16 cellular contexts compared by ENCODE assay signal in the genomic region with DNA sequence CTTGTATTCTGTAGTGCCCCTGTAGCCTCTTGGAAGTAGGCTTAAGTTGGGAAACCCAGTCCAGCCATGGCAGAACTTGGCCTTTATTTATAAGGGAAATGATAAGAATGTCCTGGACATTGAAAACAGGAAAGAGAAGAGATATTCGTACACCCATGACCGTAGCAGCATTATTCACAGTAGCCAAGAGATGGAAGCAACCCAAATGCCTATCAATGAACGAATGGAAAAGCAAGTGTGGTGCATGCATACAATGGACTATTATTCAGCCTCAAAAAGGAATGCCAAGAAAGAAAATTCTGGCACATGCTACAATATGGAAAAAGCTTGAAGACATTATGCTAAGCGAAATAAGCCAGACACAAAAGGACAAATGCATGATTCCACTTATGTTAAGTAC.
A peak's percentile ranks its signal among the peaks of the same experiment; 100 is the strongest.
DNase-seq lines count a peak whose midpoint lies in the region; ATAC-seq and TF ChIP-seq lines count a peak whose summit lies in the region.
"Had no signal": no experiment of that assay in that cellular context is flagged by ENCODE, and none has a peak within 500 bp of the region (broad histone marks: within the 10 kb centered on the region; RNA-seq: fewer than 3 reads in every experiment).

No MANE protein-coding gene starts in this region.

- no peak overlapping the region for H3K9ac ChIP-seq in stomach smooth muscle (ENCODE audit: low read length in 2 of 2)
- H3K9ac ChIP-seq in MM.1S (ENCODE audit: low read length): no peak overlapping the region

- DNase-seq in astrocyte of the hippocampus (ENCODE audit: low read depth, low spot score) (peak; percentile 35), fibroblast of mammary gland (ENCODE audit: low read depth) (peak; percentile 39), right cardiac atrium (no peak), MM.1S (no peak), SKM-1 treated with dmso at 0.1 percent for 144 hours (lab: John Stamatoyannopoulos, UW; ENCODE audit: unreplicated experiment) (no peak)
- no peak for DNase-seq in activated naive CD4-positive, alpha-beta T cell treated with Interleukin-2 at 50 U/mL for 16 hours
- DNase-seq: CD8-positive, alpha-beta memory T cell; GF-D8; NCI-H1105; NCI-H187 treated with DMSO at 0.1 percent for 48 hours; NCI-H446 treated with DMSO at 0.1 percent for 48 hours; NCI-H774; PC-9 had no signal

- H3K4me1 ChIP-seq in right cardiac atrium (ENCODE audit: control insufficient read depth, insufficient read depth, low read length): peaks cover 9% of the 10 kb centered on the region
- peaks cover 50% of the 10 kb centered on the region for H3K4me1 ChIP-seq in stomach smooth muscle (ENCODE audit: control insufficient read depth, insufficient read depth, low read length)
- no peaks in the 10 kb centered on the region for H3K4me1 ChIP-seq in MM.1S (ENCODE audit: low read length)

- H3F3A ChIP-seq in MM.1S (ENCODE audit: insufficient read depth, low read length): no peaks in the 10 kb centered on the region

- no peaks in the 10 kb centered on the region for H4K20me1 ChIP-seq in MM.1S (ENCODE audit: insufficient read depth, low read length)

- H3K9me3 ChIP-seq in right cardiac atrium (ENCODE audit: control insufficient read depth, low read length) (no peaks in the 10 kb centered on the region), stomach smooth muscle (ENCODE audit: control insufficient read depth in 2 of 2, low read length in 2 of 2) (no peaks in the 10 kb centered on the region), MM.1S (replicated peaks; ENCODE audit: insufficient read depth, low read length) (no peaks in the 10 kb centered on the region)

- no peak overlapping the region for H3K4me3 ChIP-seq in fibroblast of mammary gland (ENCODE audit: control insufficient read depth, low read depth, low read length)
- H3K4me3 ChIP-seq in right cardiac atrium (ENCODE audit: low read length): no peak overlapping the region
- H3K4me3 ChIP-seq in stomach smooth muscle (ENCODE audit: low read length in 2 of 2): no peak overlapping the region
- no peak overlapping the region for H3K4me3 ChIP-seq in MM.1S (ENCODE audit: low read length)
- H3K4me3 ChIP-seq: K562, PC-9 had no signal

- no peaks in the 10 kb centered on the region for H3K9me2 ChIP-seq in MM.1S (replicated peaks; ENCODE audit: insufficient read depth, low read length)

- no peaks in the 10 kb centered on the region for H3K79me2 ChIP-seq in MM.1S (ENCODE audit: low read length)

- H3K36me3 ChIP-seq in stomach smooth muscle (ENCODE audit: control insufficient read depth in 2 of 2, insufficient read depth in 2 of 2, low read length in 2 of 2): no peaks in the 10 kb centered on the region
- H3K36me3 ChIP-seq in MM.1S (replicated peaks; ENCODE audit: insufficient read depth, low read length): no peaks in the 10 kb centered on the region

- H3K27me3 ChIP-seq in right cardiac atrium (ENCODE audit: control insufficient read depth, insufficient read depth) (no peaks in the 10 kb centered on the region), stomach smooth muscle (ENCODE audit: control insufficient read depth in 1 of 2, insufficient read depth in 2 of 2, low read length in 2 of 2) (no peaks in the 10 kb centered on the region), MM.1S (replicated peaks; ENCODE audit: insufficient read depth, low read length) (no peaks in the 10 kb centered on the region)

- peak; percentile 84 to 90 for ATAC-seq in right cardiac atrium
- ATAC-seq in HG03521 (IDR thresholded peaks at IDR 0.05; ENCODE audit: unreplicated experiment): no peak
- ATAC-seq: K562 had no signal

- no peak overlapping the region for H2AFZ ChIP-seq in MM.1S (ENCODE audit: low read length)
- H2AFZ ChIP-seq: PC-9 had no signal

- H3K4me2 ChIP-seq in MM.1S (ENCODE audit: low read depth, low read length): no peak overlapping the region
- H3K4me2 ChIP-seq: PC-9 had no signal

- no peak for TF ChIP-seq CTCF in fibroblast of mammary gland (conservative IDR thresholded peaks at IDR 0.05; ENCODE audit: control insufficient read depth, insufficient read depth, low read depth, low read length)
- no peak for TF ChIP-seq CTCF in MM.1S (IDR thresholded peaks at IDR 0.05; ENCODE audit: low read length)

- WGBS in right cardiac atrium: 34% methylated on average over 4 of the region's 4 CpGs

- H3K27ac ChIP-seq in right cardiac atrium (ENCODE audit: low read length) (no peak overlapping the region), stomach smooth muscle (ENCODE audit: low read length) (peak overlapping the region; percentile 6), MM.1S (ENCODE audit: low read length) (no peak overlapping the region)
- H3K27ac ChIP-seq: PC-9 had no signal

- intact Hi-C loops in right cardiac atrium (cut with DNase I): no loop called here

Comparison
In these comparisons a context has a peak if more than half of its experiments do, and no peak if none do; other contexts are left out.
1. DNase-seq: peak in astrocyte of the hippocampus (single experiment) and fibroblast of mammary gland (single experiment); none in right cardiac atrium (0 of 3), MM.1S (single experiment), SKM-1 treated with dmso at 0.1 percent for 144 hours (single experiment) and activated naive CD4-positive, alpha-beta T cell treated with Interleukin-2 at 50 U/mL for 16 hours (single experiment).